34 cellular contexts compared by ENCODE assay signal in the genomic region with DNA sequence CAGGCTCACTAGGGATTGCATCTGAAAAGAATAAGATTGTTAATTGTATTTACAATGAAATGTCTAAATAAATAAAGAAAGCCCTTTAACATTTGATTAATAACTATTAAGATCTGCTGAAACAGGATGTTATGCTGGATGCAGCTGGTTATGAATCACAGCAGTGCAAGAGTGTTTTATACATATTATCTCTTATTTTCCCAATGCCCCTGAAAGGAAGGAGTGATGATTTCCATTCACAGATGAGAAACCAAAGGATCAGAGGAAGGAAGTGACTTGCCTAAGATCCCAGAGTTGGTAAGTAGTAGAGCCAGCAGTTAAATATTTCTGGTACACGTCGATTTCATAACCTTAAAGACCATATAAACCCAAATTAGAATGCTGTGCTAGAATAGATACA.
"Had no signal": no experiment of that assay in that cellular context is flagged by ENCODE, and none has a peak within 500 bp of the region (broad histone marks: within the 10 kb centered on the region; RNA-seq: fewer than 3 reads in every experiment).

No MANE protein-coding gene starts in this region.

- FAIRE-seq: frontal cortex had no signal

- H3K9me3 ChIP-seq: ascending aorta, breast epithelium, colonic mucosa, esophagus muscularis mucosa, heart left ventricle had no signal

- H3K36me3 Mint-ChIP-seq: activated CD4-positive, alpha-beta memory T cell treated with anti-CD3 and anti-CD28 coated beads for 36 hours; activated CD8-positive, alpha-beta memory T cell treated with anti-CD3 and anti-CD28 coated beads, Interleukin-2, amount 10 ng/mL, durations not matched to agents 7 days and 5 days; activated naive CD4-positive, alpha-beta T cell treated with anti-CD3 and anti-CD28 coated beads, Interleukin-2, amount 10 ng/mL, durations not matched to agents 7 days and 5 days; activated naive CD4-positive, alpha-beta T cell treated with anti-CD3 and anti-CD28 coated beads, Interleukin-2, amount 50 U/mL, for 72 hours; activated naive CD8-positive, alpha-beta T cell treated with anti-CD3 and anti-CD28 coated beads, Interleukin-2, amount 10 ng/mL, durations not matched to agents 7 days and 5 days; brain had no signal

- H3K4me1 Mint-ChIP-seq: activated CD4-positive, alpha-beta T cell treated with anti-CD3 and anti-CD28 coated beads for 36 hours; activated CD4-positive, alpha-beta T cell treated with anti-CD3 and anti-CD28 coated beads, Interleukin-2, amount 10 ng/mL, durations not matched to agents 24 days and 14 days; activated CD8-positive, alpha-beta memory T cell treated with anti-CD3 and anti-CD28 coated beads, Interleukin-2, amount 10 ng/mL, durations not matched to agents 7 days and 5 days; activated naive CD4-positive, alpha-beta T cell treated with anti-CD3 and anti-CD28 coated beads, Interleukin-2, amount 10 ng/mL, durations not matched to agents 7 days and 5 days; activated naive CD8-positive, alpha-beta T cell treated with anti-CD3 and anti-CD28 coated beads, Interleukin-2, amount 10 ng/mL, durations not matched to agents 7 days and 5 days; T-helper 17 cell had no signal

- H3K4me3 Mint-ChIP-seq: activated CD4-positive, alpha-beta memory T cell treated with anti-CD3 and anti-CD28 coated beads for 36 hours; activated CD4-positive, alpha-beta T cell treated with anti-CD3 and anti-CD28 coated beads for 36 hours; activated CD4-positive, alpha-beta T cell treated with anti-CD3 and anti-CD28 coated beads, Interleukin-2, amount 10 ng/mL, durations not matched to agents 24 days and 14 days; activated CD8-positive, alpha-beta memory T cell treated with anti-CD3 and anti-CD28 coated beads, Interleukin-2, amount 10 ng/mL, durations not matched to agents 7 days and 5 days; activated CD8-positive, alpha-beta T cell treated with anti-CD3 and anti-CD28 coated beads, Interleukin-2, amount 10 ng/mL, durations not matched to agents 7 days and 5 days; activated naive CD4-positive, alpha-beta T cell treated with anti-CD3 and anti-CD28 coated beads, Interleukin-2, amount 10 ng/mL, durations not matched to agents 7 days and 5 days; activated naive CD8-positive, alpha-beta T cell treated with anti-CD3 and anti-CD28 coated beads, Interleukin-2, amount 10 ng/mL, durations not matched to agents 7 days and 5 days; activated T-cell treated with anti-CD3 and anti-CD28 coated beads, Interleukin-2, amount 50 U/mL, for 72 hours; brain; endodermal cell; T-helper 17 cell; T-helper 2 cell treated with Interferon-gamma antibody and Interleukin-4, amounts not matched to agents 5 μg/mL and 100 μg/mL, for 36 hours had no signal

- H3K27me3 Mint-ChIP-seq: activated CD4-positive, alpha-beta memory T cell treated with anti-CD3 and anti-CD28 coated beads for 36 hours; activated CD4-positive, alpha-beta T cell treated with anti-CD3 and anti-CD28 coated beads for 36 hours; activated CD4-positive, alpha-beta T cell treated with anti-CD3 and anti-CD28 coated beads, Interleukin-2, amount 10 ng/mL, durations not matched to agents 24 days and 14 days; activated CD8-positive, alpha-beta memory T cell treated with anti-CD3 and anti-CD28 coated beads, Interleukin-2, amount 10 ng/mL, durations not matched to agents 7 days and 5 days; activated naive CD4-positive, alpha-beta T cell treated with anti-CD3 and anti-CD28 coated beads, Interleukin-2, amount 10 ng/mL, durations not matched to agents 7 days and 5 days; brain had no signal

- H3K4me3 ChIP-seq: ascending aorta, breast epithelium, cardiac muscle cell, colonic mucosa, dorsolateral prefrontal cortex, esophagus muscularis mucosa, heart left ventricle had no signal

- H3K27ac ChIP-seq: ascending aorta, breast epithelium, cardiac muscle cell, colonic mucosa, dorsolateral prefrontal cortex, esophagus muscularis mucosa, heart left ventricle had no signal

- ATAC-seq: activated CD4-positive, alpha-beta T cell treated with anti-CD3 and anti-CD28 coated beads for 36 hours; activated CD8-positive, alpha-beta memory T cell treated with anti-CD3 and anti-CD28 coated beads, Interleukin-2, amount 10 ng/mL, durations not matched to agents 7 days and 5 days; activated CD8-positive, alpha-beta T cell treated with anti-CD3 and anti-CD28 coated beads, Interleukin-2, amount 10 ng/mL, durations not matched to agents 7 days and 5 days; activated naive CD4-positive, alpha-beta T cell treated with anti-CD3 and anti-CD28 coated beads, Interleukin-2, amount 50 U/mL, for 72 hours; activated T-cell treated with anti-CD3 and anti-CD28 coated beads, Interleukin-2, amount 50 U/mL, for 72 hours; heart left ventricle; T-helper 17 cell had no signal

- H3K36me3 ChIP-seq: ascending aorta, breast epithelium, cardiac muscle cell, colonic mucosa, esophagus muscularis mucosa, heart left ventricle had no signal

- H3K9me3 Mint-ChIP-seq: activated CD4-positive, alpha-beta memory T cell treated with anti-CD3 and anti-CD28 coated beads for 36 hours; activated CD4-positive, alpha-beta T cell treated with anti-CD3 and anti-CD28 coated beads, Interleukin-2, amount 10 ng/mL, durations not matched to agents 24 days and 14 days; activated naive CD4-positive, alpha-beta T cell treated with anti-CD3 and anti-CD28 coated beads, Interleukin-2, amount 10 ng/mL, durations not matched to agents 7 days and 5 days; activated naive CD4-positive, alpha-beta T cell treated with anti-CD3 and anti-CD28 coated beads, Interleukin-2, amount 50 U/mL, for 72 hours; activated naive CD8-positive, alpha-beta T cell treated with anti-CD3 and anti-CD28 coated beads, Interleukin-2, amount 10 ng/mL, durations not matched to agents 7 days and 5 days; activated T-cell treated with anti-CD3 and anti-CD28 coated beads, Interleukin-2, amount 50 U/mL, for 72 hours; brain; endodermal cell; T-helper 2 cell treated with Interferon-gamma antibody and Interleukin-4, amounts not matched to agents 5 μg/mL and 100 μg/mL, for 36 hours had no signal

- DNase-seq: activated CD4-positive, alpha-beta memory T cell treated with anti-CD3 and anti-CD28 coated beads for 36 hours; activated CD4-positive, alpha-beta T cell treated with anti-CD3 and anti-CD28 coated beads for 36 hours; activated CD4-positive, alpha-beta T cell treated with anti-CD3 and anti-CD28 coated beads, Interleukin-2, amount 10 ng/mL, durations not matched to agents 24 days and 14 days; activated CD4-positive, CD25-positive, alpha-beta regulatory T cell; activated CD4-positive, CD25-positive, alpha-beta regulatory T cell treated with anti-CD3 and anti-CD28 coated beads, Interleukin-2, amount 50 U/mL, for 72 hours; activated CD8-positive, alpha-beta memory T cell treated with anti-CD3 and anti-CD28 coated beads, Interleukin-2, amount 10 ng/mL, durations not matched to agents 7 days and 5 days; activated CD8-positive, alpha-beta memory T cell treated with anti-CD3 and anti-CD28 coated beads, Interleukin-2, amount 50 U/mL, for 4 hours; activated CD8-positive, alpha-beta T cell treated with anti-CD3 and anti-CD28 coated beads, Interleukin-2, amount 10 ng/mL, durations not matched to agents 7 days and 5 days; activated gamma-delta T cell; activated naive CD4-positive, alpha-beta T cell; activated naive CD4-positive, alpha-beta T cell treated with anti-CD3 and anti-CD28 coated beads, Interleukin-2, amount 10 ng/mL, durations not matched to agents 7 days and 5 days; activated naive CD8-positive, alpha-beta T cell treated with anti-CD3 and anti-CD28 coated beads, Interleukin-2, amount 10 ng/mL, durations not matched to agents 7 days and 5 days; activated T-cell treated with anti-CD3 and anti-CD28 coated beads, Interleukin-2, amount 50 U/mL, for 1 hour; activated T-cell treated with anti-CD3 and anti-CD28 coated beads, Interleukin-2, amount 50 U/mL, for 72 hours; central memory CD4-positive, alpha-beta T cell; cerebellar nuclear complex; colonic mucosa; dorsolateral prefrontal cortex; effector memory CD4-positive, alpha-beta T cell; endodermal cell; erythroblast; glutamatergic neuron; heart left ventricle; T-helper 1 cell; T-helper 17 cell; T1000 had no signal

- H3K4me1 ChIP-seq: ascending aorta, breast epithelium, colonic mucosa, esophagus muscularis mucosa, heart left ventricle had no signal

- H3K27me3 ChIP-seq: ascending aorta, colonic mucosa, esophagus muscularis mucosa had no signal

- H3K27ac Mint-ChIP-seq: activated CD4-positive, alpha-beta memory T cell treated with anti-CD3 and anti-CD28 coated beads for 36 hours; activated CD4-positive, alpha-beta T cell treated with anti-CD3 and anti-CD28 coated beads for 36 hours; activated CD4-positive, alpha-beta T cell treated with anti-CD3 and anti-CD28 coated beads, Interleukin-2, amount 10 ng/mL, durations not matched to agents 24 days and 14 days; activated CD8-positive, alpha-beta memory T cell treated with anti-CD3 and anti-CD28 coated beads, Interleukin-2, amount 10 ng/mL, durations not matched to agents 7 days and 5 days; activated CD8-positive, alpha-beta T cell treated with anti-CD3 and anti-CD28 coated beads, Interleukin-2, amount 10 ng/mL, durations not matched to agents 7 days and 5 days; activated naive CD4-positive, alpha-beta T cell treated with anti-CD3 and anti-CD28 coated beads, Interleukin-2, amount 10 ng/mL, durations not matched to agents 7 days and 5 days; activated naive CD4-positive, alpha-beta T cell treated with anti-CD3 and anti-CD28 coated beads, Interleukin-2, amount 50 U/mL, for 72 hours; activated naive CD8-positive, alpha-beta T cell treated with anti-CD3 and anti-CD28 coated beads, Interleukin-2, amount 10 ng/mL, durations not matched to agents 7 days and 5 days; activated T-cell treated with anti-CD3 and anti-CD28 coated beads, Interleukin-2, amount 50 U/mL, for 72 hours; brain; endodermal cell; T-helper 17 cell; T-helper 2 cell treated with Interferon-gamma antibody and Interleukin-4, amounts not matched to agents 5 μg/mL and 100 μg/mL, for 36 hours had no signal
